In genomic region chr11:132595711-132596111, GRCh38 we compare ENCODE assay signal across 24 cellular contexts.
DNase-seq lines count a peak whose midpoint lies in the region; ATAC-seq, FAIRE-seq and TF ChIP-seq lines count a peak whose summit lies in the region.
"Had no signal": no experiment of that assay in that cellular context is flagged by ENCODE, and none has a peak within 500 bp of the region (broad histone marks: within the 10 kb centered on the region; RNA-seq: fewer than 3 reads in every experiment).

No MANE protein-coding gene starts in this region.

- TF ChIP-seq CTCF in cardiac muscle cell (IDR thresholded peaks at IDR 0.05; ENCODE audit: low read depth, low read length) (no peak), stomach (IDR thresholded peaks at IDR 0.05) (no peak)

- 0 to 17% (median 13%) methylated on average over 1 of the region's 1 CpG for WGBS in stomach, 5 donors

- H3K36me3 ChIP-seq in cardiac muscle cell (no peaks in the 10 kb centered on the region), stomach (no peaks in the 10 kb centered on the region)
- H3K36me3 ChIP-seq: prostate gland, SJSA1, vagina had no signal

- H3K9me3 ChIP-seq in cardiac muscle cell (ENCODE audit: low read depth) (no peaks in the 10 kb centered on the region), stomach (no peaks in the 10 kb centered on the region)
- H3K9me3 ChIP-seq: prostate gland, SJSA1, vagina had no signal

- H3K27ac ChIP-seq in cardiac muscle cell = no peak overlapping the region
- no peak overlapping the region for H3K27ac ChIP-seq in stomach
- H3K27ac ChIP-seq: prostate gland, SJSA1, vagina had no signal

- TF ChIP-seq EP300 in stomach (IDR thresholded peaks at IDR 0.05) = no peak

- peak; percentile 21 to 23 for DNase-seq in cardiac muscle cell (ENCODE audit: low read depth in 1 of 2, low spot score in 1 of 2)
- no peak for DNase-seq in Right ventricle myocardium inferior (ENCODE audit: missing footprints)
- DNase-seq in NCI-H82 treated with DMSO at 0.1 percent for 48 hours (lab: John Stamatoyannopoulos, UW; ENCODE audit: unreplicated experiment) = peak; percentile 74
- DNase-seq in dermis blood vessel endothelial cell = peak; percentile 10
- peak; percentile 70 for DNase-seq in stomach
- no peak for DNase-seq in frontal cortex (ENCODE audit: low spot score in 2 of 2)
- DNase-seq in stimulated activated CD4-positive, alpha-beta T cell treated with anti-CD3 and anti-CD28 coated beads, Interleukin-15, amount 100 ng/mL, for 24 hours = no peak
- DNase-seq in stimulated activated CD4-positive, alpha-beta T cell treated with anti-CD3 and anti-CD28 coated beads, Interleukin-4, amount 100 ng/mL, for 24 hours = no peak
- DNase-seq: activated B cell treated with CpG ODN at 0.5 μM for 24 hours; activated CD8-positive, alpha-beta T cell treated with anti-CD3 and anti-CD28 coated beads for 36 hours; activated T-cell treated with anti-CD3 and anti-CD28 coated beads, Interleukin-2, amount 50 U/mL, for 48 hours; Calu3; erythroblast; GF-D8; GOT3; left colon; NCI-H524; PC-3 had no signal

- peaks cover 20% of the 10 kb centered on the region for H3K4me1 ChIP-seq in cardiac muscle cell (ENCODE audit: low read depth)
- H3K4me1 ChIP-seq in stomach = peaks cover 0 to 13% (median 12%) of the 10 kb centered on the region in 4 donors
- H3K4me1 ChIP-seq: prostate gland, SJSA1, vagina had no signal

- ATAC-seq in Right ventricle myocardium inferior = no peak
- ATAC-seq: activated CD8-positive, alpha-beta T cell treated with anti-CD3 and anti-CD28 coated beads for 36 hours; left colon; PC-3 had no signal

- no peak overlapping the region for H3K4me3 ChIP-seq in cardiac muscle cell
- no peak overlapping the region for H3K4me3 ChIP-seq in stomach
- H3K4me3 ChIP-seq: prostate gland, SJSA1, smooth muscle cell, vagina had no signal

- no peaks in the 10 kb centered on the region for H3K27me3 ChIP-seq in cardiac muscle cell
- H3K27me3 ChIP-seq in stomach = no peaks in the 10 kb centered on the region
- H3K27me3 ChIP-seq: SJSA1, vagina had no signal

- intact Hi-C loops in Right ventricle myocardium inferior (cut with DNase I) (no loop called here), stomach (cut with DNase I; ENCODE audit: low total_unique reads) (no loop called here)

- no peak for FAIRE-seq in frontal cortex (lab: Jason Lieb, UNC)
- FAIRE-seq: A204.1, GM19239 had no signal

- TF ChIP-seq POLR2A in stomach (IDR thresholded peaks at IDR 0.05) = no peak

Comparison
In these comparisons a context has a peak if more than half of its experiments do, and no peak if none do; other contexts are left out.
1. DNase-seq: peak in cardiac muscle cell (2 of 2), NCI-H82 treated with DMSO at 0.1 percent for 48 hours (single experiment), dermis blood vessel endothelial cell (single experiment) and stomach (single experiment); none in Right ventricle myocardium inferior (single experiment), frontal cortex (0 of 2), stimulated activated CD4-positive, alpha-beta T cell treated with anti-CD3 and anti-CD28 coated beads, Interleukin-15, amount 100 ng/mL, for 24 hours (single experiment) and stimulated activated CD4-positive, alpha-beta T cell treated with anti-CD3 and anti-CD28 coated beads, Interleukin-4, amount 100 ng/mL, for 24 hours (single experiment).